In the genomic region with DNA sequence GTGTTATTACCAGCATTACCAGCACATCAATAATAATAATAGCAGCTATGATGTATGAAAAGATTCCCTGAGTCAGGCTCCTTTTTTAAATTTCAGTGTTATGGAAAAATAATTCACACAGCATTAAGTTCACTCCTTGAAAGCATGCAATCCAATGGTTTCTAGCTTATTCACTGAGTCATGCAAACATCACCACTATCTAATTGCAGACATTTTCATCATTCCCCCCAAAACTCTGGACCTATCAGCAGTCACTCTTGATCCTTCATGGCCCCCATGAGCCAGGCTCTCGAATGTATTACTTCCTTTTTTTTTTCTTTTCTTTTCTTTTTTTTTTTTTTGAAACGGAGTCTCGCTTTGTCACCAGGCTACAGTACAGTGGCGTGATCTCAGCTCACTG, we compare ENCODE assay signal across 16 cellular contexts.
DNase-seq lines count a peak whose midpoint lies in the region; ATAC-seq and TF ChIP-seq lines count a peak whose summit lies in the region.
"Had no signal": no experiment of that assay in that cellular context is flagged by ENCODE, and none has a peak within 500 bp of the region (broad histone marks: within the 10 kb centered on the region; RNA-seq: fewer than 3 reads in every experiment).

No MANE protein-coding gene starts in this region.

- H3K36me3 ChIP-seq in colonic mucosa (no peaks in the 10 kb centered on the region), osteoblast (ENCODE audit: insufficient read depth, low read length) (peaks cover 40% of the 10 kb centered on the region), aorta (ENCODE audit: control insufficient read depth in 1 of 2, insufficient read depth in 2 of 2, low read length in 1 of 2) (no peaks in the 10 kb centered on the region)
- H3K36me3 ChIP-seq: SJSA1 had no signal

- no peaks in the 10 kb centered on the region for H3K27me3 ChIP-seq in colonic mucosa
- H3K27me3 ChIP-seq in osteoblast (ENCODE audit: insufficient read depth, low read length), result no peaks in the 10 kb centered on the region
- H3K27me3 ChIP-seq in aorta (ENCODE audit: control insufficient read depth in 1 of 2, insufficient read depth in 2 of 2, low read length in 1 of 2), result no peaks in the 10 kb centered on the region
- H3K27me3 ChIP-seq: SJSA1 had no signal

- intact Hi-C loops in colonic mucosa (cut with DNase I) (no loop called here), aorta (cut with DNase I) (no loop called here)

- H3K4me1 ChIP-seq in colonic mucosa (no peaks in the 10 kb centered on the region), osteoblast (ENCODE audit: insufficient read depth, low read length) (peaks cover 4% of the 10 kb centered on the region), aorta (ENCODE audit: control insufficient read depth in 1 of 2, insufficient read depth in 2 of 2, low read length in 2 of 2) (no peaks in the 10 kb centered on the region)
- H3K4me1 ChIP-seq: SJSA1 had no signal

- H2AFZ ChIP-seq in osteoblast (ENCODE audit: low read length), result no peak overlapping the region

- WGBS in aorta, 2 donors, result 80 to 85% methylated on average over 4 of the region's 4 CpGs

- no peak overlapping the region for H3K9ac ChIP-seq in colonic mucosa (ENCODE audit: low read depth in 2 of 2, low read length in 2 of 2)

- no peak overlapping the region for H3K27ac ChIP-seq in colonic mucosa
- H3K27ac ChIP-seq in osteoblast (ENCODE audit: low read depth, low read length), result peak overlapping the region; percentile 54
- no peak overlapping the region for H3K27ac ChIP-seq in aorta (ENCODE audit: low read depth in 1 of 2, low read length in 2 of 2)
- H3K27ac ChIP-seq: A549, SJSA1 had no signal

- H3K4me3 ChIP-seq in colonic mucosa, result no peak overlapping the region
- H3K4me3 ChIP-seq in osteoblast (ENCODE audit: insufficient read depth, low read length), result no peak overlapping the region
- H3K4me3 ChIP-seq in aorta (ENCODE audit: low read length in 2 of 2), result no peak overlapping the region
- H3K4me3 ChIP-seq: A549, SJSA1 had no signal

- TF ChIP-seq CTCF in colonic mucosa (IDR thresholded peaks at IDR 0.05) (no peak), osteoblast (IDR thresholded peaks at IDR 0.05; ENCODE audit: extremely low read depth, low read depth, low read length) (no peak), glutamatergic neuron (IDR thresholded peaks at IDR 0.05; ENCODE audit: partially characterized antibody, unreplicated experiment) (no peak)

- no peak for ATAC-seq in aorta (ENCODE audit: low FRiP score)
- ATAC-seq: A549 had no signal

- no peaks in the 10 kb centered on the region for H3K9me3 ChIP-seq in colonic mucosa
- no peaks in the 10 kb centered on the region for H3K9me3 ChIP-seq in osteoblast (ENCODE audit: low read depth, low read length)
- H3K9me3 ChIP-seq in aorta (ENCODE audit: control insufficient read depth, low read length), result no peaks in the 10 kb centered on the region
- H3K9me3 ChIP-seq: A549, SJSA1 had no signal

- no peaks in the 10 kb centered on the region for H3K4me1 Mint-ChIP-seq in glutamatergic neuron (ENCODE audit: low read depth, unreplicated experiment)

- H3K27me3 Mint-ChIP-seq in glutamatergic neuron (ENCODE audit: unreplicated experiment), result no peaks in the 10 kb centered on the region
- H3K27me3 Mint-ChIP-seq: CD4-positive, CD25-positive, alpha-beta regulatory T cell had no signal

- DNase-seq in CD1c-positive myeloid dendritic cell (ENCODE audit: extremely low spot score), result peak; percentile 34
- DNase-seq in MV-4-11 (lab: John Stamatoyannopoulos, UW), result peak; percentile 88
- peak; percentile 0 for DNase-seq in colonic mucosa
- DNase-seq in osteoblast (ENCODE audit: insufficient read length, low spot score, missing footprints), result peak; percentile 78
- DNase-seq in DMS 273 treated with DMSO at 0.1 percent for 48 hours (lab: John Stamatoyannopoulos, UW), result no peak
- DNase-seq in glutamatergic neuron, result no peak
- DNase-seq in T-helper 2 cell, result no peak
- DNase-seq in aorta, result no peak
- DNase-seq: Caco-2; CD4-positive, CD25-positive, alpha-beta regulatory T cell; HFFc6; NCI-H1436 treated with DMSO at 0.1 percent for 48 hours; NCI-H2081; NCI-H510A had no signal

- no peaks in the 10 kb centered on the region for H3K79me2 ChIP-seq in osteoblast (ENCODE audit: insufficient read depth, low read length)

- no peaks in the 10 kb centered on the region for H3K36me3 Mint-ChIP-seq in glutamatergic neuron (ENCODE audit: unreplicated experiment)
- H3K36me3 Mint-ChIP-seq: CD4-positive, CD25-positive, alpha-beta regulatory T cell had no signal

- no peak overlapping the region for H3K4me3 Mint-ChIP-seq in glutamatergic neuron (ENCODE audit: unreplicated experiment)
- H3K4me3 Mint-ChIP-seq: HFFc6 had no signal

- H3K4me2 ChIP-seq in osteoblast (ENCODE audit: insufficient read depth, low read length), result no peak overlapping the region
- H3K4me2 ChIP-seq: A549 had no signal

- H3K27ac Mint-ChIP-seq in glutamatergic neuron (ENCODE audit: unreplicated experiment), result no peak overlapping the region
- H3K27ac Mint-ChIP-seq: HFFc6 had no signal

- H4K20me1 ChIP-seq in osteoblast (ENCODE audit: insufficient read depth, low read length), result no peaks in the 10 kb centered on the region

- peaks cover 5% of the 10 kb centered on the region for H3K9me3 Mint-ChIP-seq in glutamatergic neuron (ENCODE audit: unreplicated experiment)
- H3K9me3 Mint-ChIP-seq: HFFc6 had no signal

Comparison
In these comparisons a context has a peak if more than half of its experiments do, and no peak if none do; other contexts are left out.
1. DNase-seq: peak in CD1c-positive myeloid dendritic cell (single experiment), MV-4-11 (single experiment), colonic mucosa (single experiment) and osteoblast (single experiment); none in DMS 273 treated with DMSO at 0.1 percent for 48 hours (single experiment), glutamatergic neuron (single experiment), T-helper 2 cell (0 of 5) and aorta (0 of 2).